ENCODE assay signal across 7 cellular contexts in the genomic region with DNA sequence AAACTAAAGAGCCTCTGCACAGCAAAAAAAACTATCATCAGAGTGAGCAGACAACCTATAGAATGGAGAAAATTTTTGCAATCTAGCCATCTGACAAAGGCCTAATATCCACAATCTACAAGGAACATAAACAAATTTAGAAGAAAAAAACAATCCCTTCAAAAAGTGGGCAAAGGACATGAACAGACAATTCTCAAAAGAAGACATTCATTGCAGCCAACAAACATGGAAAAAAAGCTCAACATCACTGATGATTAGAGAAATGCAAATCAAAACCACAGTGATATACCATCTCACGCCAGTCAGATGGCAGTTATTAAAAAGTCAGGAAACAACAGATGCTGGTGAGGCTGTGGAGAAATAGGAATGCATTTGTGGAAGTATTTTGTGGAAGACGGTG. TPM values are rescaled to one million over a fixed set of nuclear protein-coding genes. Genes with fewer than 3 reads are reported as not detected.
DNase-seq lines count a peak whose midpoint lies in the region; ATAC-seq, FAIRE-seq and TF ChIP-seq lines count a peak whose summit lies in the region.
"Not testable (repeated sequence)": the region's sequence is repeated elsewhere in the genome, so short reads cannot be mapped to it uniquely, and the experiment has no call there.

No MANE protein-coding gene starts in this region.

- not testable (repeated sequence) for H3K4me3 Mint-ChIP-seq in T-helper 17 cell; glutamatergic neuron (ENCODE audit: unreplicated experiment); stimulated activated naive CD8-positive, alpha-beta T cell treated with anti-CD3 and anti-CD28 coated beads, Interleukin-15, Interleukin-2, amounts not matched to agents 100 ng/mL and 50 ng/mL, for 24 hours
- H3K4me3 Mint-ChIP-seq in activated T-helper 17 cell treated with anti-CD3 and anti-CD28 coated beads, Interleukin-2, amount 50 U/mL, for 72 hours = peak overlapping the region; percentile 15

- H3K27ac Mint-ChIP-seq in T-helper 17 cell (peak overlapping the region; percentile 82), glutamatergic neuron (ENCODE audit: unreplicated experiment) (peak overlapping the region; percentile 90)
- H3K27ac Mint-ChIP-seq in activated T-helper 17 cell treated with anti-CD3 and anti-CD28 coated beads, Interleukin-2, amount 50 U/mL, for 72 hours = peak overlapping the region; percentile 32
- peak overlapping the region; percentile 42 for H3K27ac Mint-ChIP-seq in stimulated activated naive CD8-positive, alpha-beta T cell treated with anti-CD3 and anti-CD28 coated beads, Interleukin-15, Interleukin-2, amounts not matched to agents 100 ng/mL and 50 ng/mL, for 24 hours

- not testable (repeated sequence) for H3K9me3 ChIP-seq in T-helper 17 cell (ENCODE audit: control insufficient read depth, low read length, poor library complexity, severe bottlenecking)

- DNase-seq in DMS 273 (lab: John Stamatoyannopoulos, UW; ENCODE audit: unreplicated experiment) (peak; percentile 65), RPMI7951 (ENCODE audit: low read depth) (peak; percentile 29)
- not testable (repeated sequence) for DNase-seq in GM19239 (ENCODE audit: insufficient read length, low spot score); T-helper 17 cell; glutamatergic neuron

- ATAC-seq in T-helper 17 cell; activated T-helper 17 cell treated with anti-CD3 and anti-CD28 coated beads, Interleukin-2, amount 50 U/mL, for 72 hours (replicated peaks): not testable (repeated sequence)

- H3K4me1 Mint-ChIP-seq in T-helper 17 cell (peaks cover 29% of the 10 kb centered on the region), glutamatergic neuron (ENCODE audit: low read depth, unreplicated experiment) (peaks cover 11% of the 10 kb centered on the region)
- H3K4me1 Mint-ChIP-seq in activated T-helper 17 cell treated with anti-CD3 and anti-CD28 coated beads, Interleukin-2, amount 50 U/mL, for 72 hours = peaks cover 20% of the 10 kb centered on the region
- peaks cover 30% of the 10 kb centered on the region for H3K4me1 Mint-ChIP-seq in stimulated activated naive CD8-positive, alpha-beta T cell treated with anti-CD3 and anti-CD28 coated beads, Interleukin-15, Interleukin-2, amounts not matched to agents 100 ng/mL and 50 ng/mL, for 24 hours (ENCODE audit: low read depth)

- H3K9me3 Mint-ChIP-seq in activated T-helper 17 cell treated with anti-CD3 and anti-CD28 coated beads, Interleukin-2, amount 50 U/mL, for 72 hours; glutamatergic neuron (ENCODE audit: unreplicated experiment); stimulated activated naive CD8-positive, alpha-beta T cell treated with anti-CD3 and anti-CD28 coated beads, Interleukin-15, Interleukin-2, amounts not matched to agents 100 ng/mL and 50 ng/mL, for 24 hours: not testable (repeated sequence)

- TF ChIP-seq CTCF in glutamatergic neuron (IDR thresholded peaks at IDR 0.05; ENCODE audit: partially characterized antibody, unreplicated experiment) = not testable (repeated sequence)

- H3K36me3 Mint-ChIP-seq in T-helper 17 cell (ENCODE audit: low read depth); activated T-helper 17 cell treated with anti-CD3 and anti-CD28 coated beads, Interleukin-2, amount 50 U/mL, for 72 hours (ENCODE audit: low read depth); glutamatergic neuron (ENCODE audit: unreplicated experiment); stimulated activated naive CD8-positive, alpha-beta T cell treated with anti-CD3 and anti-CD28 coated beads, Interleukin-15, Interleukin-2, amounts not matched to agents 100 ng/mL and 50 ng/mL, for 24 hours (ENCODE audit: low read depth): not testable (repeated sequence)

- H3K27me3 Mint-ChIP-seq in T-helper 17 cell; activated T-helper 17 cell treated with anti-CD3 and anti-CD28 coated beads, Interleukin-2, amount 50 U/mL, for 72 hours; glutamatergic neuron (ENCODE audit: unreplicated experiment); stimulated activated naive CD8-positive, alpha-beta T cell treated with anti-CD3 and anti-CD28 coated beads, Interleukin-15, Interleukin-2, amounts not matched to agents 100 ng/mL and 50 ng/mL, for 24 hours: not testable (repeated sequence)

- peak; percentile 18 for FAIRE-seq in GM19239 (lab: Jason Lieb, UNC)

RNA-seq across cellular contexts. Expression of a gene that starts 13.2 kb away (rescaled TPM):
- total RNA-seq in RPMI7951 (2014; rRNA removed; shearing (Covaris generic)) = 12.7 and 12.9 TPM in 2 replicates
- total RNA-seq in T-helper 17 cell = 10 to 100 TPM; 35.0 to 38.3 TPM
- total RNA-seq in activated T-helper 17 cell treated with anti-CD3 and anti-CD28 coated beads, Interleukin-2, amount 50 U/mL, for 72 hours = 10 to 100 TPM; 22.8 to 25.1 TPM
- total RNA-seq in glutamatergic neuron (ENCODE audit: unreplicated experiment) = 58.4 TPM

Comparison
In these comparisons a context has a peak if more than half of its experiments do, and no peak if none do; other contexts are left out.
1. H3K27ac Mint-ChIP-seq: peak in every context shown above with its lines; median percentile 90 in glutamatergic neuron; 82 in T-helper 17 cell; 42 in stimulated activated naive CD8-positive, alpha-beta T cell treated with anti-CD3 and anti-CD28 coated beads, Interleukin-15, Interleukin-2, amounts not matched to agents 100 ng/mL and 50 ng/mL, for 24 hours; 32 in activated T-helper 17 cell treated with anti-CD3 and anti-CD28 coated beads, Interleukin-2, amount 50 U/mL, for 72 hours.